Comparison of ENCODE assay signal across 8 cellular contexts in genomic region chr16:80932725-80933124, GRCh38.
DNase-seq lines count a peak whose midpoint lies in the region; ATAC-seq and TF ChIP-seq lines count a peak whose summit lies in the region.

No MANE protein-coding gene starts in this region.

- H3K4me3 ChIP-seq in Caco-2 (ENCODE audit: low read depth, low read length) (peak overlapping the region; percentile 53), fibroblast of pulmonary artery (replicated peaks; ENCODE audit: low read depth, low read length) (peak overlapping the region; percentile 43), neuronal stem cell (ENCODE audit: low read length in 2 of 2) (no peak overlapping the region)

- no peak overlapping the region for H2BK5ac ChIP-seq in neuronal stem cell (ENCODE audit: low read length)

- H3K36me3 Mint-ChIP-seq in Caco-2 (ENCODE audit: insufficient read depth, unreplicated experiment) = no peaks in the 10 kb centered on the region

- POLR2A ChIA-PET in Caco-2 (lab: Charles Lee) = no interaction called here

- peak overlapping the region; percentile 80 for H3K4me2 ChIP-seq in neuronal stem cell (ENCODE audit: insufficient read depth, low read length, poor library complexity, severe bottlenecking)

- H4K91ac ChIP-seq in neuronal stem cell (ENCODE audit: low read depth, low read length, poor library complexity) = no peak overlapping the region

- peaks cover 5% of the 10 kb centered on the region for H3K4me1 ChIP-seq in Caco-2
- H3K4me1 ChIP-seq in neuronal stem cell (ENCODE audit: control insufficient read depth in 2 of 2, insufficient read depth in 1 of 2, low read depth in 1 of 2, low read length in 2 of 2) = peaks cover 2 to 6% of the 10 kb centered on the region in 2 donors

- peak overlapping the region; percentile 37 for H3K23ac ChIP-seq in neuronal stem cell (ENCODE audit: low read depth, low read length, poor library complexity)

- H3K14ac ChIP-seq in neuronal stem cell (ENCODE audit: low read length) = no peak overlapping the region

- WGBS in neuronal stem cell (ENCODE audit: extremely low coverage in 2 of 2, insufficient read length in 2 of 2, insufficient replicate concordance in 1 of 2), 2 donors = no CpG with 5 or more reads among the region's 22 CpGs

- H3K27me3 ChIP-seq in Caco-2 (replicated peaks; ENCODE audit: control insufficient read depth, insufficient read depth, low read length) (no peaks in the 10 kb centered on the region), neuronal stem cell (ENCODE audit: control insufficient read depth in 3 of 3, insufficient read depth in 3 of 3, low read depth in 1 of 3, low read length in 3 of 3) (peaks cover 0 to 28% (median 7%) of the 10 kb centered on the region in 3 experiments)

- H3K4me3 Mint-ChIP-seq in Caco-2 (ENCODE audit: unreplicated experiment) = peak overlapping the region; percentile 81

- peak overlapping the region; percentile 54 for H3K27ac Mint-ChIP-seq in Caco-2 (ENCODE audit: unreplicated experiment)

- H2BK15ac ChIP-seq in neuronal stem cell (ENCODE audit: low read length) = no peak overlapping the region

- no peak overlapping the region for H2BK120ac ChIP-seq in neuronal stem cell (ENCODE audit: low read depth, low read length)

- H3K18ac ChIP-seq in neuronal stem cell (ENCODE audit: low read length) = no peak overlapping the region

- H3K79me1 ChIP-seq in neuronal stem cell (ENCODE audit: low read depth, low read length) = no peaks in the 10 kb centered on the region

- H3K36me3 ChIP-seq in Caco-2 (ENCODE audit: control insufficient read depth, insufficient read depth, low read length) (no peaks in the 10 kb centered on the region), neuronal stem cell (replicated peaks in 1 of 2; ENCODE audit: control insufficient read depth in 2 of 2, insufficient read depth in 2 of 2, low read length in 2 of 2) (no peaks in the 10 kb centered on the region)

- H4K8ac ChIP-seq in neuronal stem cell (ENCODE audit: low read depth, low read length) = no peak overlapping the region

- no peaks in the 10 kb centered on the region for H3K9me3 Mint-ChIP-seq in Caco-2 (ENCODE audit: unreplicated experiment)

- no peak overlapping the region for H2AK5ac ChIP-seq in neuronal stem cell (ENCODE audit: low read depth, low read length)

- TF ChIP-seq CTCF in Caco-2 (IDR thresholded peaks at IDR 0.05; ENCODE audit: insufficient read depth in 1 of 2, low read depth in 1 of 2, low read length in 1 of 2, severe bottlenecking in 1 of 2, unreplicated experiment in 1 of 2) = no peak
- no peak for TF ChIP-seq CTCF in fibroblast of pulmonary artery (IDR thresholded peaks at IDR 0.05; ENCODE audit: low read length, missing control alignments)

- H3K9me3 ChIP-seq in Caco-2 = no peaks in the 10 kb centered on the region
- no peaks in the 10 kb centered on the region for H3K9me3 ChIP-seq in neuronal stem cell (replicated peaks in 1 of 2; ENCODE audit: control insufficient read depth in 2 of 2, insufficient read depth in 1 of 2, low read depth in 1 of 2, low read length in 2 of 2)

- H3K4me1 Mint-ChIP-seq in Caco-2 (ENCODE audit: low read depth, unreplicated experiment) = peaks cover 9% of the 10 kb centered on the region

- H2AFZ ChIP-seq in neuronal stem cell (ENCODE audit: low read length) = no peak overlapping the region

- no peak overlapping the region for H2BK12ac ChIP-seq in neuronal stem cell (ENCODE audit: low read length)

- intact Hi-C loops in Caco-2 (cut with micrococcal nuclease; ENCODE audit: unreplicated experiment) = loop anchor here (1.0 to 2.0 kb wide), 2 partner anchors 49 to 108 kb away; no protein-coding TSS in a partner anchor

- no TSS peak for BruUV-seq in Caco-2 (replicated peaks; lab: Mats Ljungman, UMichigan)

- no peak overlapping the region for H3K9ac ChIP-seq in neuronal stem cell (ENCODE audit: low read depth, low read length, poor library complexity)

- CTCF ChIA-PET in Caco-2 (lab: Charles Lee) = no interaction called here

- no peak for ATAC-seq in HG02840 (IDR thresholded peaks at IDR 0.05; ENCODE audit: low FRiP score, unreplicated experiment)

- H3K27me3 Mint-ChIP-seq in Caco-2 (ENCODE audit: insufficient read depth, unreplicated experiment) = peaks cover 2% of the 10 kb centered on the region

- no peak overlapping the region for H3K4ac ChIP-seq in neuronal stem cell (ENCODE audit: low read length)

- peak in 1 of 2 experiments; percentile 23 for DNase-seq in Caco-2
- peak; percentile 15 for DNase-seq in T1000 (lab: John Stamatoyannopoulos, UW)
- peak; percentile 96 for DNase-seq in fibroblast of pulmonary artery (ENCODE audit: low read depth)
- DNase-seq in neuronal stem cell (ENCODE audit: low spot score) = no peak
- no peak for DNase-seq in effector CD4-positive, alpha-beta T cell
- no peak for DNase-seq in HuH-7.5 (ENCODE audit: low spot score)
- no peak for DNase-seq in NCI-H526 (lab: John Stamatoyannopoulos, UW)

- H3K27ac ChIP-seq in neuronal stem cell (replicated peaks; ENCODE audit: low read length) = no peak overlapping the region

Comparison
In these comparisons a context has a peak if more than half of its experiments do, and no peak if none do; other contexts are left out.
1. DNase-seq: peak in T1000 (single experiment) and fibroblast of pulmonary artery (single experiment); none in neuronal stem cell (single experiment), effector CD4-positive, alpha-beta T cell (single experiment), HuH-7.5 (single experiment) and NCI-H526 (0 of 2).
2. H3K4me3 ChIP-seq: peak in Caco-2 (single experiment) and fibroblast of pulmonary artery (single experiment); none in neuronal stem cell (0 of 2).